ENCODE assay signal across 1 cellular context in the genomic region with DNA sequence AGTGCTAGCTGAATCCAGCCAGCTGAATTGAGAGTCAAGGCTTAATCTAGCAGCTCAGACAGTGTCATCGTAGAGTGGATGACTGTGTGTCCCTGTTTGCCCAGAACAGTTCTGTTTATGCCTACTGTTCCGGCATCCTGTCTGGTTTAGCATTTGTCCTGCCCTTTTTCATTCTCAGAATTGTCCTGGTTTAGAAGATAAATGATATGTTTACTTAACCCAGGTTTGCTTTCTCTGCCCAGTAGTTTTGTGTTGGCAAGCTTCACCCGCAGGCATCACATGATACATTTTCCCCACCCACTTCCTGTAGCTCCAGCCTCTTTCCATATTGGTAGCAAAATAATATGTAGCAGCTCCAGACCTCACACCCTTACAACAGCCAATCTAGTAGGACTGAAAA.
TF ChIP-seq lines count a peak whose summit lies in the region.

No MANE protein-coding gene starts in this region.

TF ChIP-seq in IMR-90, 13 proteins besides CTCF, POLR2A, EP300 and RAD21 (continued from another document):
- TF ChIP-seq, protein P1, sequence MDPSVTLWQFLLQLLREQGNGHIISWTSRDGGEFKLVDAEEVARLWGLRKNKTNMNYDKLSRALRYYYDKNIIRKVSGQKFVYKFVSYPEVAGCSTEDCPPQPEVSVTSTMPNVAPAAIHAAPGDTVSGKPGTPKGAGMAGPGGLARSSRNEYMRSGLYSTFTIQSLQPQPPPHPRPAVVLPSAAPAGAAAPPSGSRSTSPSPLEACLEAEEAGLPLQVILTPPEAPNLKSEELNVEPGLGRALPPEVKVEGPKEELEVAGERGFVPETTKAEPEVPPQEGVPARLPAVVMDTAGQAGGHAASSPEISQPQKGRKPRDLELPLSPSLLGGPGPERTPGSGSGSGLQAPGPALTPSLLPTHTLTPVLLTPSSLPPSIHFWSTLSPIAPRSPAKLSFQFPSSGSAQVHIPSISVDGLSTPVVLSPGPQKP (IDR thresholded peaks at IDR 0.05; ENCODE audit: borderline replicate concordance, low read depth, low read length), result no peak
- TF ChIP-seq, protein P2, sequence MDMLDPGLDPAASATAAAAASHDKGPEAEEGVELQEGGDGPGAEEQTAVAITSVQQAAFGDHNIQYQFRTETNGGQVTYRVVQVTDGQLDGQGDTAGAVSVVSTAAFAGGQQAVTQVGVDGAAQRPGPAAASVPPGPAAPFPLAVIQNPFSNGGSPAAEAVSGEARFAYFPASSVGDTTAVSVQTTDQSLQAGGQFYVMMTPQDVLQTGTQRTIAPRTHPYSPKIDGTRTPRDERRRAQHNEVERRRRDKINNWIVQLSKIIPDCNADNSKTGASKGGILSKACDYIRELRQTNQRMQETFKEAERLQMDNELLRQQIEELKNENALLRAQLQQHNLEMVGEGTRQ (IDR thresholded peaks at IDR 0.05; ENCODE audit: low read depth, low read length), result peak; percentile 74
